ENCODE assay signal across 7 cellular contexts in genomic region chr18:34906985-34907384, GRCh38.
DNase-seq lines count a peak whose midpoint lies in the region; ATAC-seq lines count a peak whose summit lies in the region.
"Not testable (repeated sequence)": the region's sequence is repeated elsewhere in the genome, so short reads cannot be mapped to it uniquely, and the experiment has no call there.

No MANE protein-coding gene starts in this region.

- H3K9me3 Mint-ChIP-seq in activated CD4-positive, alpha-beta T cell treated with anti-CD3 and anti-CD28 coated beads for 36 hours (ENCODE audit: low read depth): peaks cover 20% of the 10 kb centered on the region
- peaks cover 27% of the 10 kb centered on the region for H3K9me3 Mint-ChIP-seq in activated naive CD4-positive, alpha-beta T cell treated with anti-CD3 and anti-CD28 coated beads for 36 hours
- peaks cover 18% of the 10 kb centered on the region for H3K9me3 Mint-ChIP-seq in activated naive CD8-positive, alpha-beta T cell treated with anti-CD3 and anti-CD28 coated beads for 36 hours

- not testable (repeated sequence) for H3K9me3 ChIP-seq in skeletal muscle tissue (ENCODE audit: control insufficient read depth in 3 of 3, low read length in 3 of 3)

- not testable (repeated sequence) for H3K36me3 ChIP-seq in skeletal muscle tissue (ENCODE audit: control insufficient read depth in 3 of 3, insufficient read depth in 3 of 3, low read length in 3 of 3)

- H3K4me3 ChIP-seq in skeletal muscle tissue (ENCODE audit: low read length in 3 of 3): peak overlapping the region in 1 of 3 donors; percentile 6

- H3K9ac ChIP-seq in skeletal muscle tissue (ENCODE audit: low read depth in 1 of 3, low read length in 3 of 3): not testable (repeated sequence)

- DNase-seq in NCI-H82 (lab: John Stamatoyannopoulos, UW): peak; percentile 5
- DNase-seq in activated CD4-positive, alpha-beta T cell treated with anti-CD3 and anti-CD28 coated beads for 36 hours: peak; percentile 37
- DNase-seq in activated T-cell treated with anti-CD3 and anti-CD28 coated beads for 24 hours (ENCODE audit: low read depth): peak; percentile 7
- peak; percentile 23 for DNase-seq in activated naive CD4-positive, alpha-beta T cell treated with anti-CD3 and anti-CD28 coated beads for 36 hours
- peak; percentile 4 for DNase-seq in activated naive CD8-positive, alpha-beta T cell treated with anti-CD3 and anti-CD28 coated beads for 36 hours
- DNase-seq in stimulated activated CD4-positive, alpha-beta T cell treated with anti-CD3 and anti-CD28 coated beads, Interleukin-4, amount 100 ng/mL, for 24 hours: peak; percentile 13

- not testable (repeated sequence) for H3K4me3 Mint-ChIP-seq in activated CD4-positive, alpha-beta T cell treated with anti-CD3 and anti-CD28 coated beads for 36 hours; activated naive CD4-positive, alpha-beta T cell treated with anti-CD3 and anti-CD28 coated beads for 36 hours; activated naive CD8-positive, alpha-beta T cell treated with anti-CD3 and anti-CD28 coated beads for 36 hours

- H3K27ac Mint-ChIP-seq in activated CD4-positive, alpha-beta T cell treated with anti-CD3 and anti-CD28 coated beads for 36 hours; activated naive CD4-positive, alpha-beta T cell treated with anti-CD3 and anti-CD28 coated beads for 36 hours; activated naive CD8-positive, alpha-beta T cell treated with anti-CD3 and anti-CD28 coated beads for 36 hours: not testable (repeated sequence)

- H3K27ac ChIP-seq in skeletal muscle tissue (ENCODE audit: low read depth, low read length): peak overlapping the region; percentile 53

- peaks cover 23% of the 10 kb centered on the region for H3K4me1 Mint-ChIP-seq in activated CD4-positive, alpha-beta T cell treated with anti-CD3 and anti-CD28 coated beads for 36 hours
- H3K4me1 Mint-ChIP-seq in activated naive CD4-positive, alpha-beta T cell treated with anti-CD3 and anti-CD28 coated beads for 36 hours (ENCODE audit: low read depth): peaks cover 24% of the 10 kb centered on the region
- not testable (repeated sequence) for H3K4me1 Mint-ChIP-seq in activated naive CD8-positive, alpha-beta T cell treated with anti-CD3 and anti-CD28 coated beads for 36 hours

- not testable (repeated sequence) for H3K27me3 ChIP-seq in skeletal muscle tissue (ENCODE audit: control insufficient read depth in 3 of 3, insufficient read depth in 3 of 3, low read length in 3 of 3)

- POLR2A ChIA-PET in activated CD4-positive, alpha-beta T cell treated with anti-CD3 and anti-CD28 coated beads for 36 hours (lab: Charles Lee): not testable (repeated sequence)

- peak; percentile 68 for ATAC-seq in activated CD4-positive, alpha-beta T cell treated with anti-CD3 and anti-CD28 coated beads for 36 hours

- CTCF ChIA-PET in activated CD4-positive, alpha-beta T cell treated with anti-CD3 and anti-CD28 coated beads for 36 hours (lab: Charles Lee): interaction anchor here (0.6 kb wide), 1 partner anchor 32 kb away, joined by 3 read pairs; no protein-coding TSS in a partner anchor
- CTCF ChIA-PET in activated naive CD4-positive, alpha-beta T cell treated with anti-CD3 and anti-CD28 coated beads for 36 hours (lab: Charles Lee): not testable (repeated sequence)

- peaks cover 10 to 27% (median 11%) of the 10 kb centered on the region in 3 donors for H3K4me1 ChIP-seq in skeletal muscle tissue (ENCODE audit: control insufficient read depth in 3 of 3, insufficient read depth in 3 of 3, low read length in 3 of 3)

- not testable (repeated sequence) for H3K27me3 Mint-ChIP-seq in activated CD4-positive, alpha-beta T cell treated with anti-CD3 and anti-CD28 coated beads for 36 hours; activated naive CD4-positive, alpha-beta T cell treated with anti-CD3 and anti-CD28 coated beads for 36 hours (ENCODE audit: low read depth); activated naive CD8-positive, alpha-beta T cell treated with anti-CD3 and anti-CD28 coated beads for 36 hours

- H3K36me3 Mint-ChIP-seq in activated CD4-positive, alpha-beta T cell treated with anti-CD3 and anti-CD28 coated beads for 36 hours (ENCODE audit: low read depth); activated naive CD4-positive, alpha-beta T cell treated with anti-CD3 and anti-CD28 coated beads for 36 hours (ENCODE audit: low read depth); activated naive CD8-positive, alpha-beta T cell treated with anti-CD3 and anti-CD28 coated beads for 36 hours: not testable (repeated sequence)

- intact Hi-C loops in activated CD4-positive, alpha-beta T cell treated with anti-CD3 and anti-CD28 coated beads for 36 hours (cut with DNase I, micrococcal nuclease): not testable (repeated sequence)
- intact Hi-C loops in activated naive CD4-positive, alpha-beta T cell treated with anti-CD3 and anti-CD28 coated beads for 36 hours (cut with micrococcal nuclease): loop anchor here (10.0 kb wide), 1 partner anchor 782 kb away; no protein-coding TSS in a partner anchor
